In the genomic region with DNA sequence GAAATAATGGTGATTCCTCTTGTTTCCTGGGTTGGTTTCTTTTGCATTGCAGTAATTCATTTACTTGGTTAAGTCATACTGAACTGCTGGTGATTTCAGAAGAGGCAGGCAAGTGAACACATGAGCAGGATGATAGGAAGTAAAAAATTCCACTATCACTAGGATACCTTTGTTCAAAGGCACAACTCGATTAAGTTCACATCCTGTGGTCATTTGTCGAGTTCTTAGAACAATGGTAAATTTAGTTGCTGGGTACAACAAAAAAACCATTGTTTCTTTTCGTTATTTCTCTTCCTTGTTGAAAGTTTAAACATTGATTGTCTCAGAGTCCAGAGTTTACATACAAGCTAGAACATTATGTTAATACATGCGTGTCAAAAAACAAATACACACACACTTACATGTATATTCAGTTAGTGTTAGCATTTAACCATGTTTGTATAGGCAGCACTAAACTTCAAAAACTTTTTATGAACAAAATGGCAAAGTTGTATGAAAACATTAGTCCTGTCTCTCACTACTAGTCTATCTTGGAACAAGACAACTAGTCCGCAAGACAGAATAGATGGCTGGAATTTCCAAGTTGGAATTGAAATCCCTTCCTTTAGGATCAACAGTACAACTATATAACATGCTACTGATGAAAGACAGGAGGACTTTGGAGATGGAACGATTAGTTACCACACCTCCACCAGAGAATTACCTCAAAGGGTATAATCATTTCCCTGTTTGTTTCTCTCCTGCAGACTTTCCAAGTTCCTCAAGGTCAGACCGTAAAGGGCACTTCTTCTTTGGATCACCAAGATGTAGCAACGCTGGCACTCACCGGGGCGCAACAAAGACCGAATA, we compare ENCODE assay signal across 1 cellular context.
TF ChIP-seq lines count a peak whose summit lies in the region.

No MANE protein-coding gene starts in this region.

TF ChIP-seq in HepG2, 621 proteins besides CTCF, POLR2A, EP300 and RAD21 (continued from another document and continues in another):
- TF ChIP-seq ZNF609 (CRISPR knock-in tag; IDR thresholded peaks at IDR 0.05; ENCODE audit: borderline replicate concordance) (peak; percentile 82), HNF4A (CRISPR knock-in tag; IDR thresholded peaks at IDR 0.05) (peak; percentile 58), ZSCAN29 (CRISPR knock-in tag; conservative IDR thresholded peaks at IDR 0.05) (peak; percentile 85), PAXIP1 (CRISPR knock-in tag; conservative IDR thresholded peaks at IDR 0.05) (peak; percentile 92), ZNF331 (CRISPR knock-in tag; IDR thresholded peaks at IDR 0.05) (peak; percentile 64), MED1 (CRISPR knock-in tag; IDR thresholded peaks at IDR 0.05) (peak; percentile 84), NCOA1 (CRISPR knock-in tag; IDR thresholded peaks at IDR 0.05) (0 out of 2 replicates have a peak, but pooled peaks have one; percentile 50), SOX5 (CRISPR knock-in tag; IDR thresholded peaks at IDR 0.05; ENCODE audit: borderline replicate concordance) (peak; percentile 100), ZBTB21 (CRISPR knock-in tag; IDR thresholded peaks at IDR 0.05) (peak; percentile 71; the same call in 1 of the 2 replicates), PAF1 (CRISPR knock-in tag; IDR thresholded peaks at IDR 0.05) (no peak), KDM6A (CRISPR knock-in tag; IDR thresholded peaks at IDR 0.05; ENCODE audit: low read depth) (peak; percentile 7; the same call in 1 of the 2 replicates), PHF21A (CRISPR knock-in tag; IDR thresholded peaks at IDR 0.05) (0 out of 2 replicates have a peak, but pooled peaks have one; percentile 28), SMAD3 (CRISPR knock-in tag; IDR thresholded peaks at IDR 0.05) (0 out of 2 replicates have a peak, but pooled peaks have one; percentile 66), RFX3 (CRISPR knock-in tag; IDR thresholded peaks at IDR 0.05) (peak; percentile 44; the same call in 1 of the 2 replicates), TOPORS (CRISPR knock-in tag; IDR thresholded peaks at IDR 0.05) (peak; percentile 66), MED13 (CRISPR knock-in tag; IDR thresholded peaks at IDR 0.05) (no peak), ZNF737 (CRISPR knock-in tag; IDR thresholded peaks at IDR 0.05; ENCODE audit: borderline replicate concordance) (no peak), ZNF775 (CRISPR knock-in tag; IDR thresholded peaks at IDR 0.05; ENCODE audit: borderline replicate concordance) (0 out of 2 replicates have a peak, but pooled peaks have one; percentile 28), NR2F6 (IDR thresholded peaks at IDR 0.05) (no peak), NR2F6 (CRISPR knock-in tag; IDR thresholded peaks at IDR 0.05) (peak; percentile 51; the same call in 1 of the 2 replicates), NFIC (IDR thresholded peaks at IDR 0.05; ENCODE audit: low read length) (peak; percentile 81), CEBPG (CRISPR knock-in tag; IDR thresholded peaks at IDR 0.05) (peak; percentile 77), SMYD3 (CRISPR knock-in tag; IDR thresholded peaks at IDR 0.05) (0 out of 2 replicates have a peak, but pooled peaks have one; percentile 41), MIER2 (CRISPR knock-in tag; IDR thresholded peaks at IDR 0.05) (0 out of 2 replicates have a peak, but pooled peaks have one; percentile 57), ISL2 (CRISPR knock-in tag; IDR thresholded peaks at IDR 0.05) (peak; percentile 62), ELF3 (CRISPR knock-in tag; IDR thresholded peaks at IDR 0.05) (peak; percentile 99)
- TF ChIP-seq, protein P1, sequence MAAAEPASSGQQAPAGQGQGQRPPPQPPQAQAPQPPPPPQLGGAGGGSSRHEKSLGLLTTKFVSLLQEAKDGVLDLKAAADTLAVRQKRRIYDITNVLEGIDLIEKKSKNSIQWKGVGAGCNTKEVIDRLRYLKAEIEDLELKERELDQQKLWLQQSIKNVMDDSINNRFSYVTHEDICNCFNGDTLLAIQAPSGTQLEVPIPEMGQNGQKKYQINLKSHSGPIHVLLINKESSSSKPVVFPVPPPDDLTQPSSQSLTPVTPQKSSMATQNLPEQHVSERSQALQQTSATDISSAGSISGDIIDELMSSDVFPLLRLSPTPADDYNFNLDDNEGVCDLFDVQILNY (CRISPR knock-in tag; conservative IDR thresholded peaks at IDR 0.05), result no peak
- TF ChIP-seq, protein P2, sequence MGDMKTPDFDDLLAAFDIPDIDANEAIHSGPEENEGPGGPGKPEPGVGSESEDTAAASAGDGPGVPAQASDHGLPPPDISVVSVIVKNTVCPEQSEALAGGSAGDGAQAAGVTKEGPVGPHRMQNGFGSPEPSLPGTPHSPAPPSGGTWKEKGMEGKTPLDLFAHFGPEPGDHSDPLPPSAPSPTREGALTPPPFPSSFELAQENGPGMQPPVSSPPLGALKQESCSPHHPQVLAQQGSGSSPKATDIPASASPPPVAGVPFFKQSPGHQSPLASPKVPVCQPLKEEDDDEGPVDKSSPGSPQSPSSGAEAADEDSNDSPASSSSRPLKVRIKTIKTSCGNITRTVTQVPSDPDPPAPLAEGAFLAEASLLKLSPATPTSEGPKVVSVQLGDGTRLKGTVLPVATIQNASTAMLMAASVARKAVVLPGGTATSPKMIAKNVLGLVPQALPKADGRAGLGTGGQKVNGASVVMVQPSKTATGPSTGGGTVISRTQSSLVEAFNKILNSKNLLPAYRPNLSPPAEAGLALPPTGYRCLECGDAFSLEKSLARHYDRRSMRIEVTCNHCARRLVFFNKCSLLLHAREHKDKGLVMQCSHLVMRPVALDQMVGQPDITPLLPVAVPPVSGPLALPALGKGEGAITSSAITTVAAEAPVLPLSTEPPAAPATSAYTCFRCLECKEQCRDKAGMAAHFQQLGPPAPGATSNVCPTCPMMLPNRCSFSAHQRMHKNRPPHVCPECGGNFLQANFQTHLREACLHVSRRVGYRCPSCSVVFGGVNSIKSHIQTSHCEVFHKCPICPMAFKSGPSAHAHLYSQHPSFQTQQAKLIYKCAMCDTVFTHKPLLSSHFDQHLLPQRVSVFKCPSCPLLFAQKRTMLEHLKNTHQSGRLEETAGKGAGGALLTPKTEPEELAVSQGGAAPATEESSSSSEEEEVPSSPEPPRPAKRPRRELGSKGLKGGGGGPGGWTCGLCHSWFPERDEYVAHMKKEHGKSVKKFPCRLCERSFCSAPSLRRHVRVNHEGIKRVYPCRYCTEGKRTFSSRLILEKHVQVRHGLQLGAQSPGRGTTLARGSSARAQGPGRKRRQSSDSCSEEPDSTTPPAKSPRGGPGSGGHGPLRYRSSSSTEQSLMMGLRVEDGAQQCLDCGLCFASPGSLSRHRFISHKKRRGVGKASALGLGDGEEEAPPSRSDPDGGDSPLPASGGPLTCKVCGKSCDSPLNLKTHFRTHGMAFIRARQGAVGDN (CRISPR knock-in tag; IDR thresholded peaks at IDR 0.05), result no peak
- TF ChIP-seq, protein P3, sequence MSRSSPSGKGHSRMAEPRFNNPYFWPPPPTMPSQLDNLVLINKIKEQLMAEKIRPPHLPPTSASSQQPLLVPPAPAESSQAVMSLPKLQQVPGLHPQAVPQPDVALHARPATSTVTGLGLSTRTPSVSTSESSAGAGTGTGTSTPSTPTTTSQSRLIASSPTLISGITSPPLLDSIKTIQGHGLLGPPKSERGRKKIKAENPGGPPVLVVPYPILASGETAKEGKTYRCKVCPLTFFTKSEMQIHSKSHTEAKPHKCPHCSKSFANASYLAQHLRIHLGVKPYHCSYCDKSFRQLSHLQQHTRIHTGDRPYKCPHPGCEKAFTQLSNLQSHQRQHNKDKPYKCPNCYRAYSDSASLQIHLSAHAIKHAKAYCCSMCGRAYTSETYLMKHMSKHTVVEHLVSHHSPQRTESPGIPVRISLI (CRISPR knock-in tag; IDR thresholded peaks at IDR 0.05; ENCODE audit: borderline replicate concordance), result peak; percentile 74; the same call in 1 of the 2 replicates
- TF ChIP-seq, protein P4, sequence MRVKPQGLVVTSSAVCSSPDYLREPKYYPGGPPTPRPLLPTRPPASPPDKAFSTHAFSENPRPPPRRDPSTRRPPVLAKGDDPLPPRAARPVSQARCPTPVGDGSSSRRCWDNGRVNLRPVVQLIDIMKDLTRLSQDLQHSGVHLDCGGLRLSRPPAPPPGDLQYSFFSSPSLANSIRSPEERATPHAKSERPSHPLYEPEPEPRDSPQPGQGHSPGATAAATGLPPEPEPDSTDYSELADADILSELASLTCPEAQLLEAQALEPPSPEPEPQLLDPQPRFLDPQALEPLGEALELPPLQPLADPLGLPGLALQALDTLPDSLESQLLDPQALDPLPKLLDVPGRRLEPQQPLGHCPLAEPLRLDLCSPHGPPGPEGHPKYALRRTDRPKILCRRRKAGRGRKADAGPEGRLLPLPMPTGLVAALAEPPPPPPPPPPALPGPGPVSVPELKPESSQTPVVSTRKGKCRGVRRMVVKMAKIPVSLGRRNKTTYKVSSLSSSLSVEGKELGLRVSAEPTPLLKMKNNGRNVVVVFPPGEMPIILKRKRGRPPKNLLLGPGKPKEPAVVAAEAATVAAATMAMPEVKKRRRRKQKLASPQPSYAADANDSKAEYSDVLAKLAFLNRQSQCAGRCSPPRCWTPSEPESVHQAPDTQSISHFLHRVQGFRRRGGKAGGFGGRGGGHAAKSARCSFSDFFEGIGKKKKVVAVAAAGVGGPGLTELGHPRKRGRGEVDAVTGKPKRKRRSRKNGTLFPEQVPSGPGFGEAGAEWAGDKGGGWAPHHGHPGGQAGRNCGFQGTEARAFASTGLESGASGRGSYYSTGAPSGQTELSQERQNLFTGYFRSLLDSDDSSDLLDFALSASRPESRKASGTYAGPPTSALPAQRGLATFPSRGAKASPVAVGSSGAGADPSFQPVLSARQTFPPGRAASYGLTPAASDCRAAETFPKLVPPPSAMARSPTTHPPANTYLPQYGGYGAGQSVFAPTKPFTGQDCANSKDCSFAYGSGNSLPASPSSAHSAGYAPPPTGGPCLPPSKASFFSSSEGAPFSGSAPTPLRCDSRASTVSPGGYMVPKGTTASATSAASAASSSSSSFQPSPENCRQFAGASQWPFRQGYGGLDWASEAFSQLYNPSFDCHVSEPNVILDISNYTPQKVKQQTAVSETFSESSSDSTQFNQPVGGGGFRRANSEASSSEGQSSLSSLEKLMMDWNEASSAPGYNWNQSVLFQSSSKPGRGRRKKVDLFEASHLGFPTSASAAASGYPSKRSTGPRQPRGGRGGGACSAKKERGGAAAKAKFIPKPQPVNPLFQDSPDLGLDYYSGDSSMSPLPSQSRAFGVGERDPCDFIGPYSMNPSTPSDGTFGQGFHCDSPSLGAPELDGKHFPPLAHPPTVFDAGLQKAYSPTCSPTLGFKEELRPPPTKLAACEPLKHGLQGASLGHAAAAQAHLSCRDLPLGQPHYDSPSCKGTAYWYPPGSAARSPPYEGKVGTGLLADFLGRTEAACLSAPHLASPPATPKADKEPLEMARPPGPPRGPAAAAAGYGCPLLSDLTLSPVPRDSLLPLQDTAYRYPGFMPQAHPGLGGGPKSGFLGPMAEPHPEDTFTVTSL (CRISPR knock-in tag; IDR thresholded peaks at IDR 0.05; ENCODE audit: borderline replicate concordance), result peak; percentile 92
- TF ChIP-seq, protein P5, sequence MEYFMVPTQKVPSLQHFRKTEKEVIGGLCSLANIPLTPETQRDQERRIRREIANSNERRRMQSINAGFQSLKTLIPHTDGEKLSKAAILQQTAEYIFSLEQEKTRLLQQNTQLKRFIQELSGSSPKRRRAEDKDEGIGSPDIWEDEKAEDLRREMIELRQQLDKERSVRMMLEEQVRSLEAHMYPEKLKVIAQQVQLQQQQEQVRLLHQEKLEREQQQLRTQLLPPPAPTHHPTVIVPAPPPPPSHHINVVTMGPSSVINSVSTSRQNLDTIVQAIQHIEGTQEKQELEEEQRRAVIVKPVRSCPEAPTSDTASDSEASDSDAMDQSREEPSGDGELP (IDR thresholded peaks at IDR 0.05; ENCODE audit: borderline replicate concordance, low read depth), result peak; percentile 35; the same call in 1 of the 2 replicates
